In the genomic region with DNA sequence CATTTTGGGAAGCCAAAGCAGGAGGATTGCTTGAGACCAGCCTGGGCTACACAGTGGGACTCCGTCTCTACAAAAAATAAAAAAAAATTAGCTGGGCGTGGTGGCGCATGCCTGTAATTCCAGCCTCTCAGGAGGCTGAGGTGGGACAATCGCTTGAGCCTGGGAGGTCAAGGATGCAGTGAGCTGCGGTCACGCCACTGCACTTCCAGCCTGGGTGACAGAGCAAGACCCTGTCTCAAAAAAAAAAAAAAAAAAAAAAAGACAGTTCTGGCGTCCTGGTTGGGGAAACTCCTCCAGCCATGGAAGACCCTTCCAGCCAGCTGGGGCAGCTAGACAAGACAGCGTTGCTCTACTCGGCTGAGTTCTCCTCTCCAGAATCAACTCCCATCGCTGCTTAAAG, we compare ENCODE assay signal across 11 cellular contexts. TPM values are rescaled to one million over a fixed set of nuclear protein-coding genes. Genes with fewer than 3 reads are reported as not detected.
DNase-seq lines count a peak whose midpoint lies in the region; ATAC-seq and TF ChIP-seq lines count a peak whose summit lies in the region.
"Had no signal": no experiment of that assay in that cellular context is flagged by ENCODE, and none has a peak within 500 bp of the region (broad histone marks: within the 10 kb centered on the region; RNA-seq: fewer than 3 reads in every experiment).

No MANE protein-coding gene starts in this region.

- peaks cover 38% of the 10 kb centered on the region for H3K4me1 Mint-ChIP-seq in WTC11
- H3K4me1 Mint-ChIP-seq in activated CD8-positive, alpha-beta T cell treated with anti-CD3 and anti-CD28 coated beads, Interleukin-2, amount 10 ng/mL, durations not matched to agents 7 days and 5 days (ENCODE audit: low read depth): peaks cover 35% of the 10 kb centered on the region

- DNase-seq in HCT116 (ENCODE audit: low read depth, low spot score): no peak
- no peak for DNase-seq in WTC11 (ENCODE audit: low spot score)
- DNase-seq in C1 segment of cervical spinal cord (lab: John Stamatoyannopoulos, UW): no peak
- DNase-seq in germinal center (ENCODE audit: low spot score): no peak
- DNase-seq in activated CD8-positive, alpha-beta T cell treated with anti-CD3 and anti-CD28 coated beads, Interleukin-2, amount 10 ng/mL, durations not matched to agents 7 days and 5 days: no peak
- DNase-seq: activated T-cell treated with anti-CD3 and anti-CD28 coated beads, Interleukin-2, amount 50 U/mL, for 1 hour; NCI-H446 treated with DMSO at 0.1 percent for 48 hours had no signal

- peaks cover 46% of the 10 kb centered on the region for H3K27me3 Mint-ChIP-seq in WTC11 (ENCODE audit: low read depth)
- peaks cover 64% of the 10 kb centered on the region for H3K27me3 Mint-ChIP-seq in activated CD8-positive, alpha-beta T cell treated with anti-CD3 and anti-CD28 coated beads, Interleukin-2, amount 10 ng/mL, durations not matched to agents 7 days and 5 days (ENCODE audit: low read depth)

- RAD21 ChIA-PET in HCT116 (lab: Charles Lee; ENCODE audit: low non-redundant PET in 1 of 2, low total read pairs in 2 of 2, uncharacterized antibody in 2 of 2, unreplicated experiment in 2 of 2): interaction anchor here (0.7 to 3.8 kb wide), 4 partner anchors 12 to 533 kb away, joined by 3 to 30 read pairs (median 6); no protein-coding TSS in a partner anchor

- intact Hi-C loops in HCT116 (cut with micrococcal nuclease): loop anchor here (1.0 to 5.0 kb wide), 8 partner anchors 146 to 722 kb away; a partner anchor contains a TSS

- no peaks in the 10 kb centered on the region for H3K27me3 ChIP-seq in HCT116 (ENCODE audit: insufficient read depth, low read length)
- peaks cover 71% of the 10 kb centered on the region for H3K27me3 ChIP-seq in iPS-20b (ENCODE audit: insufficient read depth, low read length)
- H3K27me3 ChIP-seq in skeletal muscle tissue (ENCODE audit: control insufficient read depth in 3 of 3, insufficient read depth in 3 of 3, low read length in 3 of 3): peaks cover 43 to 44% (median 44%) of the 10 kb centered on the region in 3 donors

- ATAC-seq in HCT116: no peak
- ATAC-seq in WTC11: no peak
- ATAC-seq in GM21717 (IDR thresholded peaks at IDR 0.05; ENCODE audit: unreplicated experiment): no peak
- ATAC-seq in activated CD8-positive, alpha-beta T cell treated with anti-CD3 and anti-CD28 coated beads, Interleukin-2, amount 10 ng/mL, durations not matched to agents 7 days and 5 days: no peak

- CTCF ChIA-PET in HCT116 (lab: Charles Lee): interaction anchor here (1.1 to 4.7 kb wide), 7 partner anchors 44 to 533 kb away, joined by 3 to 145 read pairs (median 3); no protein-coding TSS in a partner anchor
- CTCF ChIA-PET in WTC11 (lab: Charles Lee): interaction anchor here (1.0 to 2.5 kb wide), 7 partner anchors 28 to 527 kb away, joined by 3 to 38 read pairs (median 6); no protein-coding TSS in a partner anchor
- CTCF ChIA-PET in activated CD8-positive, alpha-beta T cell treated with anti-CD3 and anti-CD28 coated beads, Interleukin-2, amount 10 ng/mL, durations not matched to agents 7 days and 5 days (lab: Charles Lee): interaction anchor here (0.8 to 4.1 kb wide), 2 partner anchors 13 to 651 kb away, joined by 3 to 59 read pairs; no protein-coding TSS in a partner anchor

- H3K9me3 ChIP-seq in HCT116 (ENCODE audit: control insufficient read depth in 1 of 2, insufficient read depth in 1 of 2, low read depth in 1 of 2, low read length in 2 of 2): no peaks in the 10 kb centered on the region
- peaks cover 18% of the 10 kb centered on the region for H3K9me3 ChIP-seq in iPS-20b (ENCODE audit: insufficient read depth, low read depth, low read length)
- H3K9me3 ChIP-seq in skeletal muscle tissue (ENCODE audit: control insufficient read depth in 3 of 3, low read length in 3 of 3): no peaks in the 10 kb centered on the region
- H3K9me3 ChIP-seq: pancreas had no signal

- H3K4me3 Mint-ChIP-seq in WTC11: peak overlapping the region; percentile 72; the same call in 1 of the 2 replicates
- no peak overlapping the region for H3K4me3 Mint-ChIP-seq in activated CD8-positive, alpha-beta T cell treated with anti-CD3 and anti-CD28 coated beads, Interleukin-2, amount 10 ng/mL, durations not matched to agents 7 days and 5 days

- no peaks in the 10 kb centered on the region for H3K9me2 ChIP-seq in HCT116 (ENCODE audit: insufficient read depth)

- BruUV-seq in HCT116 (replicated peaks; lab: Mats Ljungman, UMichigan): no TSS peak

- H2AFZ ChIP-seq in HCT116 (ENCODE audit: low read depth, low read length, poor library complexity, severe bottlenecking): no peak overlapping the region

- H3K27ac ChIP-seq in HCT116 (ENCODE audit: low read depth, low read length) (peak overlapping the region; percentile 51), iPS-20b (ENCODE audit: low read length) (no peak overlapping the region), skeletal muscle tissue (ENCODE audit: low read depth, low read length) (peak overlapping the region; percentile 51)

- H3K4me3 ChIP-seq in HCT116 (replicated peaks in 1 of 2; ENCODE audit: low read depth in 1 of 2, low read length in 2 of 2) (peak overlapping the region; percentile 37 to 51; a peak in 3 of 4 replicates), iPS-20b (ENCODE audit: low read length) (peak overlapping the region; percentile 64), skeletal muscle tissue (ENCODE audit: low read length in 3 of 3) (peak overlapping the region in 2 of 3 donors; percentile 73 to 74)

- no peak overlapping the region for H3K27ac Mint-ChIP-seq in WTC11
- H3K27ac Mint-ChIP-seq in activated CD8-positive, alpha-beta T cell treated with anti-CD3 and anti-CD28 coated beads, Interleukin-2, amount 10 ng/mL, durations not matched to agents 7 days and 5 days: no peak overlapping the region

- POLR2A ChIA-PET in HCT116 (lab: Charles Lee): interaction anchor here (1.9 to 2.1 kb wide), 2 partner anchors 176 to 533 kb away, joined by 6 to 12 read pairs; no protein-coding TSS in a partner anchor
- POLR2A ChIA-PET in WTC11 (lab: Charles Lee): interaction anchor here (0.6 to 2.0 kb wide), 4 partner anchors 173 to 542 kb away, joined by 4 to 8 read pairs (median 6); a partner anchor contains a TSS
- POLR2A ChIA-PET in activated CD8-positive, alpha-beta T cell treated with anti-CD3 and anti-CD28 coated beads, Interleukin-2, amount 10 ng/mL, durations not matched to agents 7 days and 5 days (lab: Charles Lee): no interaction called here

- peak overlapping the region; percentile 60 for H3K9ac ChIP-seq in HCT116 (ENCODE audit: low read length)
- H3K9ac ChIP-seq in iPS-20b (ENCODE audit: low read depth, low read length): peak overlapping the region; percentile 55; the same call in 1 of the 2 replicates
- H3K9ac ChIP-seq in skeletal muscle tissue (ENCODE audit: low read depth in 1 of 3, low read length in 3 of 3): peak overlapping the region in 2 of 3 donors; percentile 70 to 72

- peak overlapping the region; percentile 80 for H3K4me2 ChIP-seq in HCT116 (ENCODE audit: low read length)

- H4K20me1 ChIP-seq in HCT116 (ENCODE audit: insufficient read depth): no peaks in the 10 kb centered on the region

- H3K79me2 ChIP-seq in HCT116 (ENCODE audit: insufficient read depth, low read length): no peaks in the 10 kb centered on the region

- no peak for TF ChIP-seq POLR2A in HCT116 (IDR thresholded peaks at IDR 0.05; ENCODE audit: borderline replicate concordance, extremely low read depth, insufficient read depth, insufficient read length)

- H3K36me3 ChIP-seq in HCT116 (ENCODE audit: control insufficient read depth in 1 of 2, insufficient read depth in 2 of 2, low read length in 2 of 2) (no peaks in the 10 kb centered on the region), iPS-20b (ENCODE audit: insufficient read depth, low read depth, low read length) (no peaks in the 10 kb centered on the region; the same call in 1 of the 2 replicates), skeletal muscle tissue (ENCODE audit: control insufficient read depth in 3 of 3, insufficient read depth in 3 of 3, low read length in 3 of 3) (no peaks in the 10 kb centered on the region)
- H3K36me3 ChIP-seq: pancreas had no signal

- H3K4me1 ChIP-seq in HCT116 (ENCODE audit: control insufficient read depth in 1 of 2, insufficient read depth in 2 of 2, low read length in 2 of 2) (peaks cover 26 to 55% of the 10 kb centered on the region in 2 experiments), iPS-20b (ENCODE audit: insufficient read depth, low read length) (peaks cover 15% of the 10 kb centered on the region), skeletal muscle tissue (ENCODE audit: control insufficient read depth in 3 of 3, insufficient read depth in 3 of 3, low read length in 3 of 3) (peaks cover 25 to 32% (median 28%) of the 10 kb centered on the region in 3 donors)
- H3K4me1 ChIP-seq: pancreas had no signal

- H3K9me3 Mint-ChIP-seq in WTC11: peaks cover 24% of the 10 kb centered on the region
- peaks cover 6% of the 10 kb centered on the region for H3K9me3 Mint-ChIP-seq in activated CD8-positive, alpha-beta T cell treated with anti-CD3 and anti-CD28 coated beads, Interleukin-2, amount 10 ng/mL, durations not matched to agents 7 days and 5 days (ENCODE audit: insufficient read depth)

- TF ChIP-seq CTCF in HCT116 (IDR thresholded peaks at IDR 0.05 in 2 of 3, conservative IDR thresholded peaks at IDR 0.05 in 1 of 3; ENCODE audit: borderline replicate concordance in 1 of 3, insufficient read depth in 1 of 3, low read depth in 2 of 3, low read length in 2 of 3) (no peak), WTC11 (IDR thresholded peaks at IDR 0.05) (no peak)

- peaks cover 22% of the 10 kb centered on the region for H3K36me3 Mint-ChIP-seq in WTC11
- H3K36me3 Mint-ChIP-seq in activated CD8-positive, alpha-beta T cell treated with anti-CD3 and anti-CD28 coated beads, Interleukin-2, amount 10 ng/mL, durations not matched to agents 7 days and 5 days (ENCODE audit: low read depth): no peaks in the 10 kb centered on the region

- TF ChIP-seq RAD21 in HCT116 (IDR thresholded peaks at IDR 0.05; ENCODE audit: low read depth): no peak

TF ChIP-seq in HCT116, 20 proteins besides CTCF, POLR2A, EP300 and RAD21 (continues in another document):
- TF ChIP-seq TCF7L2 (IDR thresholded peaks at IDR 0.05; ENCODE audit: borderline replicate concordance, extremely low read depth, insufficient read depth, insufficient read length): no peak

TF ChIP-seq in WTC11, 78 proteins besides CTCF, POLR2A, EP300 and RAD21 (continues in another document):
- no peak for TF ChIP-seq NR1H2 (CRISPR knock-in tag; IDR thresholded peaks at IDR 0.05)
- no peak for TF ChIP-seq MYBL2 (CRISPR knock-in tag; IDR thresholded peaks at IDR 0.05)

RNA-seq across cellular contexts. Expression of a gene that starts 36.5 kb away (rescaled TPM):
- not detected for total RNA-seq in HCT116 (2021; ENCODE audit: unreplicated experiment)
- 0.03 TPM in 1 of 2 replicates, not detected in the other for polyA plus RNA-seq in HCT116 (2012)
- total RNA-seq in WTC11 (2021): 0.09 to 0.14 TPM in 2 of 3 replicates, not detected in the other
- not detected for total RNA-seq in skeletal muscle tissue
- not detected for total RNA-seq in activated CD8-positive, alpha-beta T cell treated with anti-CD3 and anti-CD28 coated beads, Interleukin-2, amount 10 ng/mL, durations not matched to agents 7 days and 5 days
- polyA plus RNA-seq: pancreas had no signal

RNA-seq across cellular contexts. Expression of a gene that starts 54.9 kb away (rescaled TPM):
- not detected for total RNA-seq in HCT116 (2021; ENCODE audit: unreplicated experiment)
- polyA plus RNA-seq in HCT116 (2012): 0.02 and 0.03 TPM in 2 replicates
- total RNA-seq in WTC11 (2021): 0.07 to 0.11 TPM (median 0.11 TPM) in 3 replicates
- 0.52 TPM for total RNA-seq in skeletal muscle tissue
- not detected for total RNA-seq in activated CD8-positive, alpha-beta T cell treated with anti-CD3 and anti-CD28 coated beads, Interleukin-2, amount 10 ng/mL, durations not matched to agents 7 days and 5 days
